ENCODE assay signal across 8 cellular contexts in genomic region chr6:41939848-41940758, GRCh38. TPM values are rescaled to one million over a fixed set of nuclear protein-coding genes. Genes with fewer than 3 reads are reported as not detected.
DNase-seq lines count a peak whose midpoint lies in the region; ATAC-seq, FAIRE-seq and TF ChIP-seq lines count a peak whose summit lies in the region.

No MANE protein-coding gene starts in this region.

- FAIRE-seq in keratinocyte (lab: Jason Lieb, UNC), result no peak

- peak overlapping the region; percentile 76 for H2AFZ ChIP-seq in keratinocyte (ENCODE audit: control insufficient read depth, low read length)

- DNase-seq in ELR (ENCODE audit: low read depth), result peak; percentile 44
- peak; percentile 25 for DNase-seq in NOMO-1 treated with DMSO at 0.1 percent for 48 hours (lab: John Stamatoyannopoulos, UW; ENCODE audit: unreplicated experiment)
- DNase-seq in amniotic epithelial cell (ENCODE audit: low read depth), result peak; percentile 91
- no peak for DNase-seq in keratinocyte (ENCODE audit: low read depth, low spot score)
- peak; percentile 44 for DNase-seq in stimulated activated CD4-positive, alpha-beta T cell treated with anti-CD3 and anti-CD28 coated beads, Interleukin-4, amount 100 ng/mL, for 24 hours
- no peak for DNase-seq in RPMI8226
- no peak for DNase-seq in NK-92 (lab: John Stamatoyannopoulos, UW; ENCODE audit: unreplicated experiment)

- no peaks in the 10 kb centered on the region for H3K9me1 ChIP-seq in keratinocyte (ENCODE audit: control insufficient read depth, extremely low read depth, insufficient read depth, low read length)

- H3K36me3 ChIP-seq in keratinocyte (ENCODE audit: control insufficient read depth in 2 of 2, extremely low read depth in 1 of 2, insufficient read depth in 2 of 2, low read length in 2 of 2), result peaks cover 13 to 15% of the 10 kb centered on the region in 2 experiments

- peak overlapping the region; percentile 73 for H3K9ac ChIP-seq in keratinocyte (ENCODE audit: control insufficient read depth, extremely low read depth, insufficient read depth, low read length)

- dilution Hi-C loops in keratinocyte (cut with MboI; ENCODE audit: extremely low pct_ligation_motif_present, low sequenced_read_pairs), result no loop called here

- peak overlapping the region; percentile 91 for H3K4me2 ChIP-seq in keratinocyte (ENCODE audit: control insufficient read depth, extremely low read depth, insufficient read depth, low read depth, low read length)

- no peaks in the 10 kb centered on the region for H3K9me3 ChIP-seq in keratinocyte (ENCODE audit: control insufficient read depth, low read depth, low read length)

- peaks cover 29% of the 10 kb centered on the region for H3K79me2 ChIP-seq in keratinocyte (ENCODE audit: control insufficient read depth, insufficient read depth, low read length)

- H3K27ac ChIP-seq in keratinocyte (ENCODE audit: control insufficient read depth, insufficient read depth, low read length), result peak overlapping the region; percentile 42

- peak overlapping the region; percentile 65 to 88 (median 86) for H3K4me3 ChIP-seq in keratinocyte (ENCODE audit: control insufficient read depth in 2 of 3, extremely low read depth in 1 of 3, insufficient read depth in 2 of 3, low read depth in 1 of 3, low read length in 3 of 3)

- H3K27me3 ChIP-seq in keratinocyte (ENCODE audit: control insufficient read depth, extremely low read depth, insufficient read depth, low read length), result no peaks in the 10 kb centered on the region

- H4K20me1 ChIP-seq in keratinocyte (ENCODE audit: control insufficient read depth, extremely low read depth, insufficient read depth, low read length), result no peaks in the 10 kb centered on the region

- ATAC-seq in HG03159 (IDR thresholded peaks at IDR 0.05; ENCODE audit: unreplicated experiment), result no peak

- no peak for TF ChIP-seq CTCF in keratinocyte (optimal IDR thresholded peaks at IDR 0.05 in 1 of 3, IDR thresholded peaks at IDR 0.05 in 1 of 3, conservative IDR thresholded peaks at IDR 0.05 in 1 of 3; ENCODE audit: extremely low read depth in 1 of 3, insufficient read depth in 2 of 3, low read length in 3 of 3)

- peaks cover 32% of the 10 kb centered on the region for H3K4me1 ChIP-seq in keratinocyte (ENCODE audit: control insufficient read depth, extremely low read depth, insufficient read depth, low read length)

RNA-seq across cellular contexts. Expression of gene CCND3, which starts 1.5 kb away (rescaled TPM):
- polyA plus RNA-seq in keratinocyte, result 37.3 to 58.9 TPM (median 37.4 TPM) in 3 replicates
- polyA plus RNA-seq in keratinocyte (2011; ENCODE audit: low read depth), result 2.1 TPM
- 34.4 and 52.8 TPM in 2 replicates for polyA plus RNA-seq in keratinocyte (2011; cell fraction: cytosol; rRNA removed)
- 31.4 and 32.6 TPM in 2 replicates for polyA plus RNA-seq in keratinocyte (2011; cell fraction: nucleus; rRNA removed)
- polyA plus RNA-seq in keratinocyte (2012; ENCODE audit: low replicate concordance), result 20.7 and 62.5 TPM in 2 replicates
- polyA minus RNA-seq in keratinocyte, result 29.1 to 65.9 TPM (median 39.1 TPM) in 3 replicates
- 76.7 TPM for polyA minus RNA-seq in keratinocyte (2011; cell fraction: cytosol; rRNA and poly(A)+ RNA removed)
- polyA minus RNA-seq in keratinocyte (2011; cell fraction: nucleus; rRNA and poly(A)+ RNA removed), result 16.4 and 18.1 TPM in 2 replicates

RNA-seq across cellular contexts. Expression of gene BYSL, which starts 18.8 kb away (rescaled TPM):
- 34.3 to 39.2 TPM (median 34.5 TPM) in 3 replicates for polyA plus RNA-seq in keratinocyte
- polyA plus RNA-seq in keratinocyte (2011; ENCODE audit: low read depth), result 38.2 TPM
- polyA plus RNA-seq in keratinocyte (2011; cell fraction: cytosol; rRNA removed), result 31.3 and 32.8 TPM in 2 replicates
- 36.9 and 43.6 TPM in 2 replicates for polyA plus RNA-seq in keratinocyte (2011; cell fraction: nucleus; rRNA removed)
- polyA plus RNA-seq in keratinocyte (2012; ENCODE audit: low replicate concordance), result 27.9 and 36.3 TPM in 2 replicates
- 29.8 to 54.3 TPM (median 30.2 TPM) in 3 replicates for polyA minus RNA-seq in keratinocyte
- 23.2 TPM for polyA minus RNA-seq in keratinocyte (2011; cell fraction: cytosol; rRNA and poly(A)+ RNA removed)
- polyA minus RNA-seq in keratinocyte (2011; cell fraction: nucleus; rRNA and poly(A)+ RNA removed), result 15.5 and 20.5 TPM in 2 replicates

RNA-seq across cellular contexts. Expression of gene MED20, which starts 19.2 kb away (rescaled TPM):
- polyA plus RNA-seq in keratinocyte, result 34.0 to 37.5 TPM (median 34.8 TPM) in 3 replicates
- 6.9 TPM for polyA plus RNA-seq in keratinocyte (2011; ENCODE audit: low read depth)
- 29.3 and 45.5 TPM in 2 replicates for polyA plus RNA-seq in keratinocyte (2011; cell fraction: cytosol; rRNA removed)
- 39.8 and 44.8 TPM in 2 replicates for polyA plus RNA-seq in keratinocyte (2011; cell fraction: nucleus; rRNA removed)
- 17.0 and 28.1 TPM in 2 replicates for polyA plus RNA-seq in keratinocyte (2012; ENCODE audit: low replicate concordance)
- polyA minus RNA-seq in keratinocyte, result 42.2 to 43.7 TPM (median 42.3 TPM) in 3 replicates
- polyA minus RNA-seq in keratinocyte (2011; cell fraction: cytosol; rRNA and poly(A)+ RNA removed), result 26.7 TPM
- 17.5 and 31.7 TPM in 2 replicates for polyA minus RNA-seq in keratinocyte (2011; cell fraction: nucleus; rRNA and poly(A)+ RNA removed)

RNA-seq across cellular contexts. Expression of gene USP49, which starts 44.9 kb away (rescaled TPM):
- polyA plus RNA-seq in keratinocyte, result 1.0 to 3.2 TPM (median 2.3 TPM) in 3 replicates
- polyA plus RNA-seq in keratinocyte (2011; ENCODE audit: low read depth), result 1.5 TPM
- 0.45 and 0.64 TPM in 2 replicates for polyA plus RNA-seq in keratinocyte (2011; cell fraction: cytosol; rRNA removed)
- 9.4 and 9.9 TPM in 2 replicates for polyA plus RNA-seq in keratinocyte (2011; cell fraction: nucleus; rRNA removed)
- 0.84 and 2.1 TPM in 2 replicates for polyA plus RNA-seq in keratinocyte (2012; ENCODE audit: low replicate concordance)
- polyA minus RNA-seq in keratinocyte, result 0.98 to 2.8 TPM (median 2.4 TPM) in 3 replicates
- polyA minus RNA-seq in keratinocyte (2011; cell fraction: cytosol; rRNA and poly(A)+ RNA removed), result 0.77 TPM
- 3.8 and 6.7 TPM in 2 replicates for polyA minus RNA-seq in keratinocyte (2011; cell fraction: nucleus; rRNA and poly(A)+ RNA removed)

Comparison
In these comparisons a context has a peak if more than half of its experiments do, and no peak if none do; other contexts are left out.
1. DNase-seq: peak in ELR (single experiment), NOMO-1 treated with DMSO at 0.1 percent for 48 hours (single experiment), amniotic epithelial cell (single experiment) and stimulated activated CD4-positive, alpha-beta T cell treated with anti-CD3 and anti-CD28 coated beads, Interleukin-4, amount 100 ng/mL, for 24 hours (single experiment); none in keratinocyte (single experiment), RPMI8226 (single experiment) and NK-92 (single experiment).